In the genomic region with DNA sequence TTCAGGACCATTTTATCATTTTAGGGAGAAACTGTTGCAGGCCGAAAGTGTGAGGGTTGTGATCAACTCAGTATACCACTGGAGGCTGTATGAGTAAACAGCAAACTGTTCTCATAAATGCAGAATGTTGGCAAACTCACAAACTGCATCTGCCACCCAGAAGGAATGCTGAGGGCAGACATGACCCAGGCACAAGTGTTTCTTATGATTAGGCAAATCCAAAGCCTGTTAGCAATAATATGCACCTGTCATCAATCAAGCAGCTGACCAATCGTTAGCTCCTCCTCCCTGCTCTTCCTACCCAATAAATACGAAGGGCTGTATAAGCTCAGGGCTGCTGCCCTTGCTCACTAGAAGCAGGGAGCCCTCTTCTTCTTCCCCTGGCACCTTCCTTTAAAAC, we compare ENCODE assay signal across 28 cellular contexts. TPM values are rescaled to one million over a fixed set of nuclear protein-coding genes. Genes with fewer than 3 reads are reported as not detected.
"Had no signal": no experiment of that assay in that cellular context is flagged by ENCODE, and none has a peak within 500 bp of the region (broad histone marks: within the 10 kb centered on the region; RNA-seq: fewer than 3 reads in every experiment).

No MANE protein-coding gene starts in this region.

- ATAC-seq: naive thymus-derived CD4-positive, alpha-beta T cell; natural killer cell treated with Interleukin-12 subunit alpha and Interleukin-12 subunit beta and Interleukin-15 and Interleukin-18, amount 100 ng/mL, for 72 hours; right lobe of liver; stimulated activated naive B cell treated with anti-CD40 and anti-IgM and Interleukin-4, amounts not matched to agents 10 μg/mL and 1 μg/mL and 100 μg/mL, for 72 hours; stimulated activated naive CD8-positive, alpha-beta T cell treated with anti-CD3 and anti-CD28 coated beads, Interleukin-15, Interleukin-2, amounts not matched to agents 100 U/mL and 50 U/mL, for 24 hours had no signal

- H3K36me3 Mint-ChIP-seq: mesothelial cell of epicardium; natural killer cell treated with Interleukin-12 subunit alpha and Interleukin-12 subunit beta and Interleukin-15 and Interleukin-18, amount 100 ng/mL, for 72 hours; stimulated activated naive B cell treated with anti-CD40 and anti-IgM and Interleukin-4, amounts not matched to agents 10 μg/mL and 1 μg/mL and 100 μg/mL, for 72 hours had no signal

- H3K9me3 ChIP-seq: ovary, right lobe of liver, stomach, testis, thyroid gland, transverse colon had no signal

- H3K27me3 Mint-ChIP-seq: progenitor cell of endocrine pancreas had no signal

- H3K27me3 ChIP-seq: ovary, right atrium auricular region, right lobe of liver, stomach, testis, thyroid gland, transverse colon, upper lobe of left lung had no signal

- H3K4me3 Mint-ChIP-seq: mesothelial cell of epicardium; naive thymus-derived CD4-positive, alpha-beta T cell; natural killer cell treated with Interleukin-12 subunit alpha and Interleukin-12 subunit beta and Interleukin-15 and Interleukin-18, amount 100 ng/mL, for 72 hours; stimulated activated naive B cell treated with anti-CD40 and anti-IgM and Interleukin-4, amounts not matched to agents 10 μg/mL and 1 μg/mL and 100 μg/mL, for 72 hours had no signal

- DNase-seq: islet precursor cell; left ventricle myocardium inferior; mesendoderm; naive thymus-derived CD4-positive, alpha-beta T cell; ovary; right lobe of liver; stimulated activated CD4-positive, alpha-beta T cell treated with anti-CD3 and anti-CD28 coated beads, Interleukin-12 subunit alpha, Interleukin-12 subunit beta, amount 100 ng/mL, for 4 hours; stimulated activated CD4-positive, alpha-beta T cell treated with anti-CD3 and anti-CD28 coated beads, Interleukin-15, amount 100 ng/mL, for 24 hours; stimulated activated CD4-positive, alpha-beta T cell treated with anti-CD3 and anti-CD28 coated beads, Interleukin-2, amount 100 ng/mL, for 24 hours; stimulated activated CD4-positive, alpha-beta T cell treated with anti-CD3 and anti-CD28 coated beads, Interleukin-4, amount 100 ng/mL, for 1 hour; stimulated activated naive B cell treated with anti-CD40 and anti-IgM and Interleukin-4, amounts not matched to agents 10 μg/mL and 1 μg/mL and 100 μg/mL, for 72 hours; stimulated activated naive CD8-positive, alpha-beta T cell treated with anti-CD3 and anti-CD28 coated beads, Interleukin-15, Interleukin-2, amounts not matched to agents 100 U/mL and 50 U/mL, for 24 hours; stomach; testis; thyroid gland; transverse colon; upper lobe of left lung had no signal

- H3K4me1 ChIP-seq: left ventricle myocardium inferior, right atrium auricular region, right lobe of liver, testis, thyroid gland, upper lobe of left lung had no signal

- H3K27ac Mint-ChIP-seq: mesothelial cell of epicardium; naive thymus-derived CD4-positive, alpha-beta T cell; natural killer cell treated with Interleukin-12 subunit alpha and Interleukin-12 subunit beta and Interleukin-15 and Interleukin-18, amount 100 ng/mL, for 72 hours; progenitor cell of endocrine pancreas; stimulated activated naive B cell treated with anti-CD40 and anti-IgM and Interleukin-4, amounts not matched to agents 10 μg/mL and 1 μg/mL and 100 μg/mL, for 72 hours had no signal

- H3K4me1 Mint-ChIP-seq: mesothelial cell of epicardium; stimulated activated naive B cell treated with anti-CD40 and anti-IgM and Interleukin-4, amounts not matched to agents 10 μg/mL and 1 μg/mL and 100 μg/mL, for 72 hours had no signal

- H3K36me3 ChIP-seq: left ventricle myocardium inferior, ovary, right atrium auricular region, right lobe of liver, stomach, thyroid gland, transverse colon, upper lobe of left lung had no signal

- H3K4me3 ChIP-seq: left ventricle myocardium inferior, lung, ovary, right atrium auricular region, right lobe of liver, skin epidermis, stomach, testis, thyroid gland, transverse colon, upper lobe of left lung had no signal

- H3K27ac ChIP-seq: left ventricle myocardium inferior, ovary, right atrium auricular region, right lobe of liver, skin epidermis, stomach, testis, thyroid gland, transverse colon, upper lobe of left lung had no signal

RNA-seq across cellular contexts. Expression of a gene that starts 15.0 kb away (rescaled TPM):
- total RNA-seq: kidney epithelial cell; left ventricle myocardium inferior; lower leg skin; naive thymus-derived CD4-positive, alpha-beta T cell; natural killer cell treated with Interleukin-12 subunit alpha and Interleukin-12 subunit beta and Interleukin-15 and Interleukin-18, amount 100 ng/mL, for 72 hours; omental fat pad; pulmonary artery endothelial cell; renal cortical epithelial cell; right atrium auricular region; right lobe of liver; stomach had no signal
